ENCODE assay signal across 8 cellular contexts in genomic region chr17:42457107-42457787, GRCh38. TPM values are rescaled to one million over a fixed set of nuclear protein-coding genes. Genes with fewer than 3 reads are reported as not detected.
DNase-seq lines count a peak whose midpoint lies in the region; ATAC-seq, FAIRE-seq and TF ChIP-seq lines count a peak whose summit lies in the region.

No MANE protein-coding gene starts in this region.

- POLR2A ChIA-PET in PC-3 (lab: Charles Lee; ENCODE audit: unreplicated experiment) = no interaction called here

- peaks cover 25% of the 10 kb centered on the region for H3K4me1 ChIP-seq in astrocyte (ENCODE audit: insufficient read depth, low read length)
- H3K4me1 ChIP-seq in mucosa of stomach (ENCODE audit: control insufficient read depth, insufficient read depth, low read length) = peaks cover 20% of the 10 kb centered on the region
- no peaks in the 10 kb centered on the region for H3K4me1 ChIP-seq in PC-3 (ENCODE audit: insufficient read depth, low read length)

- peaks cover 64% of the 10 kb centered on the region for H3K4me1 Mint-ChIP-seq in stimulated activated naive CD8-positive, alpha-beta T cell treated with anti-CD3 and anti-CD28 coated beads, Interleukin-15, Interleukin-2, amounts not matched to agents 100 ng/mL and 50 ng/mL, for 24 hours (ENCODE audit: low read depth)
- peaks cover 30% of the 10 kb centered on the region for H3K4me1 Mint-ChIP-seq in astrocyte (ENCODE audit: low read depth, unreplicated experiment)

- no peaks in the 10 kb centered on the region for H3K9me2 ChIP-seq in PC-3 (replicated peaks; ENCODE audit: low read length)

- H3K79me2 ChIP-seq in astrocyte (ENCODE audit: insufficient read depth, low read length) = peaks cover 23% of the 10 kb centered on the region
- no peaks in the 10 kb centered on the region for H3K79me2 ChIP-seq in PC-3 (ENCODE audit: low read length)

- TF ChIP-seq CTCF in astrocyte (IDR thresholded peaks at IDR 0.05; ENCODE audit: insufficient read depth, low read depth, low read length) (no peak), PC-3 (conservative IDR thresholded peaks at IDR 0.05; ENCODE audit: low read depth, low read length) (no peak)

- H3K9me3 ChIP-seq in astrocyte (ENCODE audit: insufficient read depth, low read depth, low read length) (no peaks in the 10 kb centered on the region), mucosa of stomach (ENCODE audit: control insufficient read depth, low read length) (no peaks in the 10 kb centered on the region), PC-3 (ENCODE audit: low read length) (no peaks in the 10 kb centered on the region)

- peak overlapping the region; percentile 78 for H3K27ac Mint-ChIP-seq in stimulated activated naive CD8-positive, alpha-beta T cell treated with anti-CD3 and anti-CD28 coated beads, Interleukin-15, Interleukin-2, amounts not matched to agents 100 ng/mL and 50 ng/mL, for 24 hours
- H3K27ac Mint-ChIP-seq in astrocyte (ENCODE audit: unreplicated experiment) = peak overlapping the region; percentile 60

- peak overlapping the region; percentile 2 for H3K9ac ChIP-seq in astrocyte (ENCODE audit: low read length)
- H3K9ac ChIP-seq in mucosa of stomach (ENCODE audit: low read length) = peak overlapping the region; percentile 24
- H3K9ac ChIP-seq in PC-3 (ENCODE audit: low read length) = no peak overlapping the region

- H4K20me1 ChIP-seq in astrocyte (ENCODE audit: insufficient read depth, low read length) (peaks cover 30% of the 10 kb centered on the region), PC-3 (ENCODE audit: low read length) (no peaks in the 10 kb centered on the region)

- H3K36me3 ChIP-seq in astrocyte (ENCODE audit: insufficient read depth, low read length) = no peaks in the 10 kb centered on the region
- no peaks in the 10 kb centered on the region for H3K36me3 ChIP-seq in mucosa of stomach (ENCODE audit: control insufficient read depth, insufficient read depth, low read length)
- H3K36me3 ChIP-seq in PC-3 (ENCODE audit: low read depth, low read length) = no peaks in the 10 kb centered on the region

- BruUV-seq in PC-3 (replicated peaks; lab: Mats Ljungman, UMichigan) = no TSS peak

- CTCF ChIA-PET in PC-3 (lab: Charles Lee) = no interaction called here

- H3K27me3 Mint-ChIP-seq in stimulated activated naive CD8-positive, alpha-beta T cell treated with anti-CD3 and anti-CD28 coated beads, Interleukin-15, Interleukin-2, amounts not matched to agents 100 ng/mL and 50 ng/mL, for 24 hours = no peaks in the 10 kb centered on the region
- H3K27me3 Mint-ChIP-seq in astrocyte (ENCODE audit: low read depth, unreplicated experiment) = peaks cover 2% of the 10 kb centered on the region

- peak overlapping the region; percentile 70 for H3K4me3 Mint-ChIP-seq in stimulated activated naive CD8-positive, alpha-beta T cell treated with anti-CD3 and anti-CD28 coated beads, Interleukin-15, Interleukin-2, amounts not matched to agents 100 ng/mL and 50 ng/mL, for 24 hours
- H3K4me3 Mint-ChIP-seq in astrocyte (ENCODE audit: unreplicated experiment) = peak overlapping the region; percentile 72

- H3K4me2 ChIP-seq in astrocyte (ENCODE audit: low read length) = peak overlapping the region; percentile 67
- H3K4me2 ChIP-seq in PC-3 (ENCODE audit: low read length) = no peak overlapping the region

- no peak for FAIRE-seq in astrocyte (lab: Jason Lieb, UNC)

- H3K27ac ChIP-seq in astrocyte (ENCODE audit: low read depth, low read length) = no peak overlapping the region
- H3K27ac ChIP-seq in PC-3 (ENCODE audit: low read length) = no peak overlapping the region

- H3K9me3 Mint-ChIP-seq in stimulated activated naive CD8-positive, alpha-beta T cell treated with anti-CD3 and anti-CD28 coated beads, Interleukin-15, Interleukin-2, amounts not matched to agents 100 ng/mL and 50 ng/mL, for 24 hours = no peaks in the 10 kb centered on the region
- H3K9me3 Mint-ChIP-seq in astrocyte (ENCODE audit: unreplicated experiment) = no peaks in the 10 kb centered on the region

- no peaks in the 10 kb centered on the region for H3K27me3 ChIP-seq in astrocyte (ENCODE audit: insufficient read depth, low read length)
- no peaks in the 10 kb centered on the region for H3K27me3 ChIP-seq in mucosa of stomach (ENCODE audit: control insufficient read depth, insufficient read depth, low read length)
- no peaks in the 10 kb centered on the region for H3K27me3 ChIP-seq in PC-3 (ENCODE audit: low read length)

- no peak overlapping the region for H3K4me3 ChIP-seq in astrocyte (ENCODE audit: insufficient read depth, low read depth, low read length)
- no peak overlapping the region for H3K4me3 ChIP-seq in mucosa of stomach (ENCODE audit: low read length)
- H3K4me3 ChIP-seq in PC-3 (ENCODE audit: low read length) = no peak overlapping the region

- no peaks in the 10 kb centered on the region for H3F3A ChIP-seq in PC-3 (ENCODE audit: low read length, unreplicated experiment)

- DNase-seq in stimulated activated naive CD8-positive, alpha-beta T cell treated with anti-CD3 and anti-CD28 coated beads, Interleukin-15, Interleukin-2, amounts not matched to agents 100 U/mL and 50 U/mL, for 24 hours = no peak
- DNase-seq in astrocyte (ENCODE audit: low read depth) (no peak), left lobe of liver (ENCODE audit: low spot score) (no peak), PC-3 (no peak)
- no peak for DNase-seq in activated CD4-positive, CD25-positive, alpha-beta regulatory T cell treated with anti-CD3 and anti-CD28 coated beads, Interleukin-2, amount 50 U/mL, for 72 hours

- ATAC-seq in stimulated activated naive CD8-positive, alpha-beta T cell treated with anti-CD3 and anti-CD28 coated beads, Interleukin-15, Interleukin-2, amounts not matched to agents 100 U/mL and 50 U/mL, for 24 hours = no peak
- ATAC-seq in GM18873 (IDR thresholded peaks at IDR 0.05; ENCODE audit: low FRiP score, unreplicated experiment) = no peak
- ATAC-seq in left lobe of liver = no peak
- ATAC-seq in PC-3 = no peak

- H2AFZ ChIP-seq in astrocyte (ENCODE audit: low read depth, low read length) (peak overlapping the region; percentile 15), PC-3 (ENCODE audit: low read length) (no peak overlapping the region)

- intact Hi-C loops in PC-3 (cut with micrococcal nuclease) = no loop called here

- H3K36me3 Mint-ChIP-seq in stimulated activated naive CD8-positive, alpha-beta T cell treated with anti-CD3 and anti-CD28 coated beads, Interleukin-15, Interleukin-2, amounts not matched to agents 100 ng/mL and 50 ng/mL, for 24 hours (ENCODE audit: low read depth) = peaks cover 11% of the 10 kb centered on the region
- no peaks in the 10 kb centered on the region for H3K36me3 Mint-ChIP-seq in astrocyte (ENCODE audit: low read depth, unreplicated experiment)

RNA-seq across cellular contexts. Expression of gene ATP6V0A1, which starts 1.4 kb away (rescaled TPM):
- total RNA-seq in astrocyte = 75.8 and 78.6 TPM in 2 replicates
- 42.8 TPM for total RNA-seq in left lobe of liver
- 0.07 and 0.35 TPM in 2 replicates for total RNA-seq in PC-3 (2014; rRNA removed)

RNA-seq across cellular contexts. Expression of gene CAVIN1, which starts 34.2 kb away (rescaled TPM):
- total RNA-seq in astrocyte (602 and 644 TPM in 2 replicates), left lobe of liver (12.3 TPM), PC-3 (2014; rRNA removed) (0.17 TPM in 1 of 2 replicates, not detected in the other)

Comparison
In these comparisons a context has a peak if more than half of its experiments do, and no peak if none do; other contexts are left out.
1. RNA of gene ATP6V0A1, which starts 1.4 kb away (total RNA-seq): 75.8 to 78.6 TPM in astrocyte and 42.8 TPM in left lobe of liver (single experiment); 0.07 to 0.35 TPM in PC-3; every median in the first group is over 10 times any median in the second.
2. RNA of gene CAVIN1, which starts 34.2 kb away (total RNA-seq): 602 to 644 TPM in astrocyte; 12.3 TPM in left lobe of liver (single experiment) and 0.17 TPM in PC-3; every median in the first group is over 10 times any median in the second.